19 cellular contexts compared by ENCODE assay signal in the genomic region with DNA sequence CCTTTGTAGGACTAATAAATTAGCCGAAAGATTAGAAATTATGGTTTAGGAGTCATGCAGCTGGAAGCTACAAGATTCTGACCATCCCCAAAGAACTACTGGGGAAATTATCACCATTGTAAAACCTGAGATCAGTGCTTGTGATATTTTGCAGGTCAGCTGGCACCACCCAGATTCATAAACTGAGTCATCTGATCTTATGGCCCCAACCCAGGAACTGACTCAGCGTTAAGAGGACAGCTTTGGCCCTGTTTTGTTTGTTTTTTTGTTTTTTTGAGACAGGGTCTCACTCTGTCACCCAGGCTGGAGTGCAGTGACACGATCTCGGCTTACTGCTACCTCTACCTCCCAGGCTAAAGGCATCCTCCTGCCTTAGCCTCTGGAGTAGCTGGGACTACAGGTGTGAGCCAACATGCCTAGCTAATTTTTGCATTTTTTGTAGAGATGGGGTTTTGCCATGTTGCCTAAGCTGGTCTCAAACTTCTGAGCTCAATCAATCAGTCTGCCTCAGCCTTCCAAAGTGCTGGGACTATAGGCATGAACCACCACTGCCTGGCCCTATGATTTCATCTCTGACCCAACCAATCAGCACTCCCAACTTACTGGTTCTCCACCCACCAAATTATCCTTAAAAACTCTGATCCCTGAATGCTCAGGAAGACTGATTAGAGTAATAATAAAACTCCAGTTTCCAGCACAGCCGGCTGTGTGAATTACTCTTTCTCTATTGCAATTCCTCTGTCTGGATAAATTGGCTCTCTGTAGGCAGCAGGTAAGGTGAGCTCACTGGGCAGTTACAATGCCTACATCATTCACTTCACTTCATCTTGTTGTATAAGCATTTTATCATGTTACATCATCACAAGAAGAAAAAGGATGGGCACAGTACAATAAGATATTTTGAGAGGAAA.
A peak's percentile ranks its signal among the peaks of the same experiment; 100 is the strongest.
DNase-seq lines count a peak whose midpoint lies in the region; ATAC-seq and TF ChIP-seq lines count a peak whose summit lies in the region.
"Had no signal": no experiment of that assay in that cellular context is flagged by ENCODE, and none has a peak within 500 bp of the region (broad histone marks: within the 10 kb centered on the region; RNA-seq: fewer than 3 reads in every experiment).

No MANE protein-coding gene starts in this region.

- peaks cover 3% of the 10 kb centered on the region for H3K27me3 ChIP-seq in adipocyte (replicated peaks; ENCODE audit: control insufficient read depth, insufficient read depth, low read length)
- H3K27me3 ChIP-seq in heart left ventricle: no peaks in the 10 kb centered on the region

- H3K4me1 ChIP-seq in adipocyte (ENCODE audit: control insufficient read depth, insufficient read depth, low read length) (peaks cover 23% of the 10 kb centered on the region), heart left ventricle (peaks cover 0 to 20% (median 15%) of the 10 kb centered on the region in 12 donors)

- no peaks in the 10 kb centered on the region for H3K36me3 ChIP-seq in adipocyte (ENCODE audit: control insufficient read depth, insufficient read depth, low read length, severe bottlenecking)
- no peaks in the 10 kb centered on the region for H3K36me3 ChIP-seq in heart left ventricle
- H3K36me3 ChIP-seq: lower lobe of right lung had no signal

- H3K4me3 ChIP-seq in adipocyte (ENCODE audit: low read length) (no peak overlapping the region), fibroblast of the aortic adventitia (ENCODE audit: low read depth, low read length) (no peak overlapping the region), heart left ventricle (no peak overlapping the region)
- H3K4me3 ChIP-seq: lower lobe of right lung had no signal

- 88 to 91% (median 89%) methylated on average over 5 of the region's 5 CpGs for WGBS in heart left ventricle, 4 donors

- H3K27me3 Mint-ChIP-seq in HFFc6 (ENCODE audit: insufficient read depth) (peaks cover 4% of the 10 kb centered on the region; the same call in 1 of the 2 replicates), WTC11 (ENCODE audit: low read depth) (peaks cover 20% of the 10 kb centered on the region)

- intact Hi-C loops in heart left ventricle (cut with DNase I): no loop called here

- peak overlapping the region in 1 of 12 donors; percentile 61 for H3K27ac ChIP-seq in heart left ventricle
- H3K27ac ChIP-seq: lower lobe of right lung had no signal

- TF ChIP-seq CTCF in HFFc6 (IDR thresholded peaks at IDR 0.05): no peak
- no peak for TF ChIP-seq CTCF in fibroblast of the aortic adventitia (IDR thresholded peaks at IDR 0.05; ENCODE audit: insufficient read depth, low read length)
- no peak for TF ChIP-seq CTCF in heart left ventricle (IDR thresholded peaks at IDR 0.05)
- TF ChIP-seq CTCF in WTC11 (IDR thresholded peaks at IDR 0.05): no peak

- DNase-seq in A172 (ENCODE audit: low spot score) (peak; percentile 78), HFFc6 (peak; percentile 35), adipocyte (ENCODE audit: low read depth) (peak; percentile 25), fibroblast of the aortic adventitia (ENCODE audit: low read depth) (peak; percentile 66), heart left ventricle (no peak), WTC11 (ENCODE audit: low spot score) (no peak), cerebellar cortex (ENCODE audit: low spot score) (no peak)
- DNase-seq: activated CD4-positive, alpha-beta T cell treated with anti-CD3 and anti-CD28 coated beads, Interleukin-2, amount 50 U/mL, for 1 hour; activated T-cell treated with anti-CD3 and anti-CD28 coated beads, Interleukin-2, amount 50 U/mL, for 72 hours; Caco-2; KG1; lower lobe of right lung; NCI-H187; NCI-H526 treated with DMSO at 0.1 percent for 48 hours; small intestine; stimulated activated naive CD4-positive, alpha-beta T cell had no signal

- TF ChIP-seq POLR2A in heart left ventricle (IDR thresholded peaks at IDR 0.05): no peak

- ATAC-seq in heart left ventricle (no peak), WTC11 (no peak), GM21381 (IDR thresholded peaks at IDR 0.05; ENCODE audit: unreplicated experiment) (no peak)
- ATAC-seq: activated T-cell treated with anti-CD3 and anti-CD28 coated beads, Interleukin-2, amount 50 U/mL, for 72 hours; lower lobe of right lung had no signal

- H3K4me1 Mint-ChIP-seq in HFFc6 (ENCODE audit: low read depth) (peaks cover 39% of the 10 kb centered on the region), WTC11 (no peaks in the 10 kb centered on the region)

- peaks cover 1% of the 10 kb centered on the region for H3K9me3 ChIP-seq in adipocyte (ENCODE audit: control insufficient read depth, low read length)
- H3K9me3 ChIP-seq in heart left ventricle: peaks cover 0 to 16% (median 0%) of the 10 kb centered on the region in 12 donors

- H3K36me3 Mint-ChIP-seq in HFFc6 (ENCODE audit: low read depth): peaks cover 16% of the 10 kb centered on the region
- H3K36me3 Mint-ChIP-seq in WTC11: peaks cover 27% of the 10 kb centered on the region

- POLR2A ChIA-PET in WTC11 (lab: Charles Lee): interaction anchor here (0.6 kb wide), 1 partner anchor 32 kb away, joined by 3 read pairs; no protein-coding TSS in a partner anchor

- H3K9me3 Mint-ChIP-seq in HFFc6 (peaks cover 27% of the 10 kb centered on the region), WTC11 (peaks cover 39% of the 10 kb centered on the region)

- CTCF ChIA-PET in WTC11 (lab: Charles Lee): interaction anchor here (0.9 kb wide), 3 partner anchors 11 to 276 kb away, joined by 3 to 5 read pairs (median 3); no protein-coding TSS in a partner anchor

- H3K4me3 Mint-ChIP-seq in HFFc6: no peak overlapping the region
- H3K4me3 Mint-ChIP-seq in WTC11: no peak overlapping the region
- H3K4me3 Mint-ChIP-seq: activated T-cell treated with anti-CD3 and anti-CD28 coated beads, Interleukin-2, amount 50 U/mL, for 72 hours; dendritic cell treated with granulocyte-macrophage colony-stimulating factor and Interleukin-4, amounts not matched to agents 40 ng/mL and 50 ng/mL, for 4 days; T-helper 2 cell treated with Interferon-gamma antibody and Interleukin-4, amounts not matched to agents 5 μg/mL and 100 μg/mL, for 36 hours had no signal

- no peak overlapping the region for H3K9ac ChIP-seq in adipocyte (ENCODE audit: low read length)

- H3K27ac Mint-ChIP-seq in HFFc6: no peak overlapping the region; the same call in 1 of the 2 replicates
- H3K27ac Mint-ChIP-seq in WTC11: no peak overlapping the region
- H3K27ac Mint-ChIP-seq: activated T-cell treated with anti-CD3 and anti-CD28 coated beads, Interleukin-2, amount 50 U/mL, for 72 hours; dendritic cell treated with granulocyte-macrophage colony-stimulating factor and Interleukin-4, amounts not matched to agents 40 ng/mL and 50 ng/mL, for 4 days; T-helper 2 cell treated with Interferon-gamma antibody and Interleukin-4, amounts not matched to agents 5 μg/mL and 100 μg/mL, for 36 hours had no signal

TF ChIP-seq in WTC11, 78 proteins besides CTCF, POLR2A, EP300 and RAD21:
- TF ChIP-seq TEAD4 (CRISPR knock-in tag; IDR thresholded peaks at IDR 0.05): no peak
- TF ChIP-seq EMX1 (CRISPR knock-in tag; IDR thresholded peaks at IDR 0.05): no peak
- TF ChIP-seq TCF7 (CRISPR knock-in tag; IDR thresholded peaks at IDR 0.05; ENCODE audit: low read depth): no peak
- TF ChIP-seq FOXK1 (CRISPR knock-in tag; IDR thresholded peaks at IDR 0.05): no peak
- TF ChIP-seq E2F5 (CRISPR knock-in tag; IDR thresholded peaks at IDR 0.05): no peak

Comparison
In these comparisons a context has a peak if more than half of its experiments do, and no peak if none do; other contexts are left out.
1. DNase-seq: peak in A172 (single experiment), HFFc6 (single experiment), adipocyte (single experiment) and fibroblast of the aortic adventitia (single experiment); none in heart left ventricle (0 of 5), WTC11 (single experiment) and cerebellar cortex (single experiment).